In the genomic region with DNA sequence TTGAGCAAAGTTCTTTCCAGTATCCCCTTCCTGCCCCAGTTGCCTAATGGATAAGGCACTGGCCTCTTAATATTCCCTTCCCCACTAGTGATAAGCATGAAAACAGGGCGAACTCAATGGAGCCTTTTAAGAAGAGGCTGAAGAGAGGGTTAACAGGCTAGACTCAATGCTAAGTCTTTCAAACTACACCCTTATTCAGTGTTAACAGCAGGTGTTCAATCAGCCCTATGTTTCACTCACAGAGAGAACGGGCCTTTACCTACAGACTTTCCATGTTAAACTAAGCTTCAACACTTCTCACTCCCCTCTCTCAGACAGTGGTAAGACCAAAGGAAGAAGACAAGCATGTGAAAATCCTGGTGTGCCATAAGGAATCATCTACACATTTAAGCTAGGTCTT, we compare ENCODE assay signal across 22 cellular contexts.
DNase-seq lines count a peak whose midpoint lies in the region; ATAC-seq and TF ChIP-seq lines count a peak whose summit lies in the region.
"Had no signal": no experiment of that assay in that cellular context is flagged by ENCODE, and none has a peak within 500 bp of the region (broad histone marks: within the 10 kb centered on the region; RNA-seq: fewer than 3 reads in every experiment).

No MANE protein-coding gene starts in this region.

- CTCF ChIA-PET in activated CD4-positive, alpha-beta memory T cell treated with anti-CD3 and anti-CD28 coated beads, Interleukin-2, amount 10 ng/mL, durations not matched to agents 7 days and 5 days (lab: Charles Lee) = interaction anchor here (1.5 kb wide), 1 partner anchor 44 kb away, joined by 3 read pairs; no protein-coding TSS in a partner anchor

- H3K27ac Mint-ChIP-seq in stimulated activated naive CD8-positive, alpha-beta T cell treated with anti-CD3 and anti-CD28 coated beads, Interleukin-15, Interleukin-2, amounts not matched to agents 100 ng/mL and 50 ng/mL, for 24 hours = peak overlapping the region; percentile 90
- peak overlapping the region; percentile 24 for H3K27ac Mint-ChIP-seq in activated CD4-positive, alpha-beta memory T cell treated with anti-CD3 and anti-CD28 coated beads, Interleukin-2, amount 10 ng/mL, durations not matched to agents 7 days and 5 days
- peak overlapping the region in 3 of 7 donors; percentile 50 to 82 (median 57) for H3K27ac Mint-ChIP-seq in CD14-positive monocyte
- H3K27ac Mint-ChIP-seq: nephron progenitor cell, progenitor cell of endocrine pancreas, type B pancreatic cell had no signal

- intact Hi-C loops in CD14-positive monocyte (cut with micrococcal nuclease) = loop anchor here in 1 of 2 donors (5.0 kb wide), 1 partner anchor 37 kb away; no protein-coding TSS in a partner anchor

- no peak for TF ChIP-seq CTCF in CD14-positive monocyte (IDR thresholded peaks at IDR 0.05)

- H3K27ac ChIP-seq in thymus (ENCODE audit: low read depth) = peak overlapping the region; percentile 43
- H3K27ac ChIP-seq: esophagus squamous epithelium, PC-9, WERI-Rb-1 had no signal

- H3K36me3 Mint-ChIP-seq in stimulated activated naive CD8-positive, alpha-beta T cell treated with anti-CD3 and anti-CD28 coated beads, Interleukin-15, Interleukin-2, amounts not matched to agents 100 ng/mL and 50 ng/mL, for 24 hours (ENCODE audit: low read depth) = peaks cover 35% of the 10 kb centered on the region
- peaks cover 50% of the 10 kb centered on the region for H3K36me3 Mint-ChIP-seq in activated CD4-positive, alpha-beta memory T cell treated with anti-CD3 and anti-CD28 coated beads, Interleukin-2, amount 10 ng/mL, durations not matched to agents 7 days and 5 days (ENCODE audit: low read depth)
- H3K36me3 Mint-ChIP-seq in CD14-positive monocyte = peaks cover 8 to 10% of the 10 kb centered on the region in 2 donors
- H3K36me3 Mint-ChIP-seq: type B pancreatic cell had no signal

- WGBS in thymus = 77% methylated on average over 2 of the region's 2 CpGs

- H3K4me3 Mint-ChIP-seq in stimulated activated naive CD8-positive, alpha-beta T cell treated with anti-CD3 and anti-CD28 coated beads, Interleukin-15, Interleukin-2, amounts not matched to agents 100 ng/mL and 50 ng/mL, for 24 hours = no peak overlapping the region
- H3K4me3 Mint-ChIP-seq in activated CD4-positive, alpha-beta memory T cell treated with anti-CD3 and anti-CD28 coated beads, Interleukin-2, amount 10 ng/mL, durations not matched to agents 7 days and 5 days = no peak overlapping the region
- H3K4me3 Mint-ChIP-seq in CD14-positive monocyte = no peak overlapping the region
- H3K4me3 Mint-ChIP-seq: nephron progenitor cell, type B pancreatic cell had no signal

- H3K4me3 ChIP-seq in thymus (ENCODE audit: low read length) = no peak overlapping the region
- H3K4me3 ChIP-seq: esophagus squamous epithelium, GM12878, PC-9 had no signal

- no peaks in the 10 kb centered on the region for H3K27me3 Mint-ChIP-seq in stimulated activated naive CD8-positive, alpha-beta T cell treated with anti-CD3 and anti-CD28 coated beads, Interleukin-15, Interleukin-2, amounts not matched to agents 100 ng/mL and 50 ng/mL, for 24 hours
- no peaks in the 10 kb centered on the region for H3K27me3 Mint-ChIP-seq in activated CD4-positive, alpha-beta memory T cell treated with anti-CD3 and anti-CD28 coated beads, Interleukin-2, amount 10 ng/mL, durations not matched to agents 7 days and 5 days
- no peaks in the 10 kb centered on the region for H3K27me3 Mint-ChIP-seq in CD14-positive monocyte (ENCODE audit: low read depth in 3 of 3)
- H3K27me3 Mint-ChIP-seq: progenitor cell of endocrine pancreas, type B pancreatic cell had no signal

- no peaks in the 10 kb centered on the region for H3K9me3 ChIP-seq in thymus (ENCODE audit: control insufficient read depth)
- H3K9me3 ChIP-seq: esophagus squamous epithelium had no signal

- peaks cover 45% of the 10 kb centered on the region for H3K4me1 ChIP-seq in thymus (ENCODE audit: control insufficient read depth, insufficient read depth, low read length)

- peaks cover 98% of the 10 kb centered on the region for H3K4me1 Mint-ChIP-seq in stimulated activated naive CD8-positive, alpha-beta T cell treated with anti-CD3 and anti-CD28 coated beads, Interleukin-15, Interleukin-2, amounts not matched to agents 100 ng/mL and 50 ng/mL, for 24 hours (ENCODE audit: low read depth)
- peaks cover 88% of the 10 kb centered on the region for H3K4me1 Mint-ChIP-seq in activated CD4-positive, alpha-beta memory T cell treated with anti-CD3 and anti-CD28 coated beads, Interleukin-2, amount 10 ng/mL, durations not matched to agents 7 days and 5 days
- H3K4me1 Mint-ChIP-seq in CD14-positive monocyte = peaks cover 77% of the 10 kb centered on the region

- ATAC-seq in stimulated activated naive CD8-positive, alpha-beta T cell treated with anti-CD3 and anti-CD28 coated beads, Interleukin-15, Interleukin-2, amounts not matched to agents 100 U/mL and 50 U/mL, for 24 hours = no peak
- no peak for ATAC-seq in HG02763 (IDR thresholded peaks at IDR 0.05; ENCODE audit: unreplicated experiment)
- ATAC-seq: GM12878 had no signal

- H3K27me3 ChIP-seq in thymus (ENCODE audit: control insufficient read depth, insufficient read depth) = no peaks in the 10 kb centered on the region
- H3K27me3 ChIP-seq: esophagus squamous epithelium had no signal

- no peaks in the 10 kb centered on the region for H3K9me3 Mint-ChIP-seq in stimulated activated naive CD8-positive, alpha-beta T cell treated with anti-CD3 and anti-CD28 coated beads, Interleukin-15, Interleukin-2, amounts not matched to agents 100 ng/mL and 50 ng/mL, for 24 hours
- H3K9me3 Mint-ChIP-seq in activated CD4-positive, alpha-beta memory T cell treated with anti-CD3 and anti-CD28 coated beads, Interleukin-2, amount 10 ng/mL, durations not matched to agents 7 days and 5 days = no peaks in the 10 kb centered on the region
- no peaks in the 10 kb centered on the region for H3K9me3 Mint-ChIP-seq in CD14-positive monocyte
- H3K9me3 Mint-ChIP-seq: nephron progenitor cell had no signal

- H3K36me3 ChIP-seq in thymus (ENCODE audit: control insufficient read depth, insufficient read depth) = no peaks in the 10 kb centered on the region
- H3K36me3 ChIP-seq: esophagus squamous epithelium, WERI-Rb-1 had no signal

- no peak for DNase-seq in stimulated activated naive CD8-positive, alpha-beta T cell treated with anti-CD3 and anti-CD28 coated beads, Interleukin-15, Interleukin-2, amounts not matched to agents 100 U/mL and 50 U/mL, for 24 hours
- DNase-seq in activated CD4-positive, alpha-beta memory T cell treated with anti-CD3 and anti-CD28 coated beads, Interleukin-2, amount 10 ng/mL, durations not matched to agents 7 days and 5 days = no peak
- DNase-seq in iPS-NIHi11 (ENCODE audit: low spot score) (peak; percentile 27), CD14-positive monocyte (ENCODE audit: low spot score) (no peak), SKM-1 treated with dmso at 0.1 percent for 144 hours (lab: John Stamatoyannopoulos, UW; ENCODE audit: unreplicated experiment) (no peak)
- DNase-seq: activated effector memory CD4-positive, alpha-beta T cell treated with anti-CD3 and anti-CD28 coated beads, Interleukin-2, amount 50 U/mL, for 16 hours; cerebellar nuclear complex; effector CD8-positive, alpha-beta T cell; esophagus squamous epithelium; NCI-H2029; NCI-H345; nephron progenitor cell; PC-9; SIG-M5; stimulated activated naive CD4-positive, alpha-beta T cell treated with Interleukin-2 at 50 U/mL for 16 hours; WERI-Rb-1 had no signal

- POLR2A ChIA-PET in activated CD4-positive, alpha-beta memory T cell treated with anti-CD3 and anti-CD28 coated beads, Interleukin-2, amount 10 ng/mL, durations not matched to agents 7 days and 5 days (lab: Charles Lee) = interaction anchor here (1.4 to 2.4 kb wide), 3 partner anchors 21 to 74 kb away, joined by 3 to 9 read pairs (median 4); no protein-coding TSS in a partner anchor
